Comparison of ENCODE assay signal across 1 cellular context in genomic region chr16:22635801-22636200, GRCh38.
A peak's percentile ranks its signal among the peaks of the same experiment; 100 is the strongest.
TF ChIP-seq lines count a peak whose summit lies in the region.

No MANE protein-coding gene starts in this region.

TF ChIP-seq in H1, 55 proteins besides CTCF, POLR2A, EP300 and RAD21 (continued from another document):
- TF ChIP-seq, protein P1, sequence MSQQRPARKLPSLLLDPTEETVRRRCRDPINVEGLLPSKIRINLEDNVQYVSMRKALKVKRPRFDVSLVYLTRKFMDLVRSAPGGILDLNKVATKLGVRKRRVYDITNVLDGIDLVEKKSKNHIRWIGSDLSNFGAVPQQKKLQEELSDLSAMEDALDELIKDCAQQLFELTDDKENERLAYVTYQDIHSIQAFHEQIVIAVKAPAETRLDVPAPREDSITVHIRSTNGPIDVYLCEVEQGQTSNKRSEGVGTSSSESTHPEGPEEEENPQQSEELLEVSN (IDR thresholded peaks at IDR 0.05): peak; percentile 28; the same call in 1 of the 2 replicates
- TF ChIP-seq SIX5 (IDR thresholded peaks at IDR 0.05; ENCODE audit: low read depth, low read length) (no peak), JUND (IDR thresholded peaks at IDR 0.05; ENCODE audit: low read length) (no peak), TCF12 (IDR thresholded peaks at IDR 0.05; ENCODE audit: low read depth, low read length) (no peak)
